In the genomic region with DNA sequence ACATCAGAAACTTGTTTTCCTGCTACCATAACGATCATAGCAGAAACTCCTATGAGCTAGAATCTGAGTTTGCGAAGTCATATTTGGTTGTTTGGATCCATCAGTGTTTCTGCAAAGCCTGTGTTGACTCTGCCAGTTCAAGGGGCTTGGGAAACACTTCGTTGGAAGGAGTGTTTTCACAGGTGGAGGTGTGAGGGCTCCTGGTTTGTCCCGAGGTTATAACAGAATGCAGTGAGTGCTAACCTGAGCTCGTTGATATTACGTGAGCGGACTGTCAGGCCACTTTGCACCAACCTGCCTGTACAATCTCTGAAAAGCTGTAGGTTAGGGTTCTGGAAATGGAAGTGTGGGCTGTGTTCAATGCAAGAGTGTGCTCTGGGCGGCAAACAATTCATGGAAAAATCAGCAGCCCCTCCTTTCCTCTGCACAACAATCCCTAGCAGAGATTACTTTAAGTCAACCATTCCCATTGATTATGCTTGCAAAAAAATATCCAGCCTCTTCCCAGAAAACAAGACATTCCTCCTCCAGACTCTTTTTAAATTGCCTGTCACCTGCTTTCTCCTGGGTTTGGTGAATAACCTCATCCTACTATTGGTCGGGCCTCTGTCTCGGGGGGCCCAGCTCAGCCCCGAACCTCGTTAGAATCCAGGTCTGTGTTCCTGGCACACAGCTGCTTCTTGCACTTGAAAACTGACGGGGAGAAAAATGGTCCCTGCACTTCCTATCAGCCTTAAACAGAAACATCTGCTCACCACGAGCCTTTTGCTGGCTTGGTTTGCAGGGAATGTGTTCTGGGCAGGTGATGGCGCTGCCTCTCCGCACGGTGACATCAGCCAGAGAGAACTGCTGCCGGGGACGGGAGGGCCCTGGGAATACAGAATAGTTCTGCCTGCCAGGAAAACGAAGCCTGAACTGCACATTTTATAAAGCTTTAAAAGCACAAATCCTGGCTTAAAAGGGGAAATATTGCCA, we compare ENCODE assay signal across 10 cellular contexts.
DNase-seq lines count a peak whose midpoint lies in the region; ATAC-seq and TF ChIP-seq lines count a peak whose summit lies in the region.
"Had no signal": no experiment of that assay in that cellular context is flagged by ENCODE, and none has a peak within 500 bp of the region (broad histone marks: within the 10 kb centered on the region; RNA-seq: fewer than 3 reads in every experiment).

No MANE protein-coding gene starts in this region.

- no peak overlapping the region for H3K4me2 ChIP-seq in mesendoderm (ENCODE audit: low read length)

- H3K4ac ChIP-seq in mesendoderm (ENCODE audit: low read depth, low read length) = no peak overlapping the region

- no peak overlapping the region for H3K23ac ChIP-seq in mesendoderm (ENCODE audit: low read length)

- no peak overlapping the region for H2BK120ac ChIP-seq in mesendoderm (ENCODE audit: low read depth, low read length)

- no peaks in the 10 kb centered on the region for H3K27me3 ChIP-seq in WERI-Rb-1 (ENCODE audit: insufficient read depth, low read depth, severe bottlenecking)
- H3K27me3 ChIP-seq in mesendoderm (ENCODE audit: insufficient read depth, low read length, poor library complexity) = no peaks in the 10 kb centered on the region
- peaks cover 0 to 3% of the 10 kb centered on the region in 2 donors for H3K27me3 ChIP-seq in Peyer's patch
- H3K27me3 ChIP-seq: vagina had no signal

- H3K18ac ChIP-seq in mesendoderm (ENCODE audit: low read length) = no peak overlapping the region

- no peak for TF ChIP-seq POLR2A in Peyer's patch (IDR thresholded peaks at IDR 0.05)

- no peak overlapping the region for H3K9ac ChIP-seq in mesendoderm (ENCODE audit: low read length)

- H3K36me3 ChIP-seq in WERI-Rb-1 (no peaks in the 10 kb centered on the region), mesendoderm (ENCODE audit: control insufficient read depth, insufficient read depth, low read length) (no peaks in the 10 kb centered on the region), Peyer's patch (no peaks in the 10 kb centered on the region)
- H3K36me3 ChIP-seq: vagina had no signal

- H3K4me1 ChIP-seq in mesendoderm (ENCODE audit: control insufficient read depth, low read depth, low read length) = no peaks in the 10 kb centered on the region
- H3K4me1 ChIP-seq in Peyer's patch = no peaks in the 10 kb centered on the region
- H3K4me1 ChIP-seq: vagina had no signal

- H2BK15ac ChIP-seq in mesendoderm (replicated peaks; ENCODE audit: low read depth) = peak overlapping the region; percentile 1

- no peaks in the 10 kb centered on the region for H3K9me3 ChIP-seq in WERI-Rb-1 (ENCODE audit: severe bottlenecking)
- no peaks in the 10 kb centered on the region for H3K9me3 ChIP-seq in Peyer's patch
- H3K9me3 ChIP-seq: vagina had no signal

- TF ChIP-seq CTCF in C4-2B (conservative IDR thresholded peaks at IDR 0.05) (peak; percentile 31), WERI-Rb-1 (IDR thresholded peaks at IDR 0.05; ENCODE audit: low read depth, low read length) (peak; percentile 12; the same call in 1 of the 2 replicates), Peyer's patch (IDR thresholded peaks at IDR 0.05) (no peak)

- H3K56ac ChIP-seq in mesendoderm (ENCODE audit: low read length) = no peak overlapping the region

- no peak overlapping the region for H4K8ac ChIP-seq in mesendoderm (ENCODE audit: low read depth, low read length)

- no CpG with 5 or more reads among the region's 20 CpGs for WGBS in mesendoderm (ENCODE audit: extremely low coverage, insufficient coverage, low lambda C conversion rate)

- no peak for ATAC-seq in HG02973 (IDR thresholded peaks at IDR 0.05; ENCODE audit: unreplicated experiment)
- ATAC-seq in HG03378 (IDR thresholded peaks at IDR 0.05; ENCODE audit: unreplicated experiment) = no peak

- H2BK5ac ChIP-seq in mesendoderm (ENCODE audit: low read length) = no peak overlapping the region

- H3K4me3 ChIP-seq in WERI-Rb-1 (ENCODE audit: low read depth, low read length) (no peak overlapping the region), mesendoderm (ENCODE audit: low read length) (no peak overlapping the region), Peyer's patch (no peak overlapping the region)
- H3K4me3 ChIP-seq: vagina had no signal

- H3K79me1 ChIP-seq in mesendoderm (ENCODE audit: low read length) = no peaks in the 10 kb centered on the region

- H3K27ac ChIP-seq in C4-2B (no peak overlapping the region), WERI-Rb-1 (no peak overlapping the region), mesendoderm (ENCODE audit: low read depth, low read length) (no peak overlapping the region), Peyer's patch (no peak overlapping the region)
- H3K27ac ChIP-seq: vagina had no signal

- no peaks in the 10 kb centered on the region for H3K79me2 ChIP-seq in mesendoderm (ENCODE audit: control insufficient read depth, insufficient read depth, low read length)

- peak; percentile 81 for DNase-seq in NCI-H1694 (lab: John Stamatoyannopoulos, UW)
- DNase-seq in WERI-Rb-1 = peak; percentile 23
- DNase-seq in mesendoderm = peak; percentile 54
- DNase-seq in T-helper 9 cell = no peak
- no peak for DNase-seq in Peyer's patch
- DNase-seq: activated T-cell treated with anti-CD3 and anti-CD28 coated beads for 4 hours had no signal

- no peak overlapping the region for H2AK5ac ChIP-seq in mesendoderm (ENCODE audit: low read length)

- no peak overlapping the region for H4K5ac ChIP-seq in mesendoderm (ENCODE audit: low read length)

Comparison
In these comparisons a context has a peak if more than half of its experiments do, and no peak if none do; other contexts are left out.
1. CTCF ChIP-seq: peak in C4-2B (single experiment) and WERI-Rb-1 (single experiment); none in Peyer's patch (0 of 6).
2. DNase-seq: peak in NCI-H1694 (single experiment), WERI-Rb-1 (single experiment) and mesendoderm (single experiment); none in T-helper 9 cell (single experiment) and Peyer's patch (0 of 3).